In genomic region chr6:79597155-79597554, GRCh38 we compare ENCODE assay signal across 8 cellular contexts.
"Had no signal": no experiment of that assay in that cellular context is flagged by ENCODE, and none has a peak within 500 bp of the region (broad histone marks: within the 10 kb centered on the region; RNA-seq: fewer than 3 reads in every experiment).

No MANE protein-coding gene starts in this region.

- H3K27ac Mint-ChIP-seq: GM23338, H9, IgD-negative memory B cell had no signal

- FAIRE-seq: H1, H54, HTR-8/SVneo had no signal

- H3K9me3 Mint-ChIP-seq: GM23338, H9, IgD-negative memory B cell had no signal

- H2AFZ ChIP-seq: GM23338 had no signal

- H3K4me3 Mint-ChIP-seq: GM23338, H9, IgD-negative memory B cell had no signal

- ATAC-seq: GM23338 had no signal

- H3K4me3 ChIP-seq: GM23338 had no signal

- DNase-seq: H9, HCEC 1CT, KG1 had no signal

- H3K36me3 Mint-ChIP-seq: IgD-negative memory B cell had no signal

- H3K4me1 Mint-ChIP-seq: GM23338, H9, IgD-negative memory B cell had no signal

- H3K4me2 ChIP-seq: GM23338 had no signal
